Comparison of ENCODE assay signal across 11 cellular contexts in genomic region chr15:37133619-37134018, GRCh38. TPM values are rescaled to one million over a fixed set of nuclear protein-coding genes. Genes with fewer than 3 reads are reported as not detected.
DNase-seq lines count a peak whose midpoint lies in the region; ATAC-seq and TF ChIP-seq lines count a peak whose summit lies in the region.
"Had no signal": no experiment of that assay in that cellular context is flagged by ENCODE, and none has a peak within 500 bp of the region (broad histone marks: within the 10 kb centered on the region; RNA-seq: fewer than 3 reads in every experiment).

No MANE protein-coding gene starts in this region.

- H3K9me3 Mint-ChIP-seq in activated CD4-positive, alpha-beta T cell treated with anti-CD3 and anti-CD28 coated beads, Interleukin-2, amount 10 ng/mL, durations not matched to agents 24 days and 14 days, result no peaks in the 10 kb centered on the region
- H3K9me3 Mint-ChIP-seq in activated naive CD8-positive, alpha-beta T cell treated with anti-CD3 and anti-CD28 coated beads for 36 hours, result no peaks in the 10 kb centered on the region

- ATAC-seq in right lobe of liver (peak; percentile 47 to 76 (median 62)), HG03521 (IDR thresholded peaks at IDR 0.05; ENCODE audit: unreplicated experiment) (no peak)
- ATAC-seq: left colon had no signal

- intact Hi-C loops in adrenal gland (cut with DNase I) (loop anchor here in 1 of 2 donors (10.0 kb wide), 1 partner anchor 249 kb away; no protein-coding TSS in a partner anchor), right lobe of liver (cut with DNase I) (no loop called here)
- intact Hi-C loops in activated CD4-positive, alpha-beta T cell treated with anti-CD3 and anti-CD28 coated beads, Interleukin-2, amount 10 ng/mL, durations not matched to agents 24 days and 14 days (cut with micrococcal nuclease), result loop anchor here (10.0 kb wide), 1 partner anchor 1379 kb away; no protein-coding TSS in a partner anchor

- H3K27me3 Mint-ChIP-seq in activated CD4-positive, alpha-beta T cell treated with anti-CD3 and anti-CD28 coated beads, Interleukin-2, amount 10 ng/mL, durations not matched to agents 24 days and 14 days, result peaks cover 3% of the 10 kb centered on the region
- peaks cover 24% of the 10 kb centered on the region for H3K27me3 Mint-ChIP-seq in activated naive CD8-positive, alpha-beta T cell treated with anti-CD3 and anti-CD28 coated beads for 36 hours

- TF ChIP-seq CTCF in BE2C (IDR thresholded peaks at IDR 0.05; ENCODE audit: low read depth, low read length), result peak; percentile 44
- TF ChIP-seq CTCF in adrenal gland (IDR thresholded peaks at IDR 0.05), result peak in 5 of 6 experiments; percentile 28 to 57 (median 47)
- peak; percentile 33 to 50 (median 40) for TF ChIP-seq CTCF in right lobe of liver (IDR thresholded peaks at IDR 0.05)

- DNase-seq in BE2C (no peak), Kasumi-1 (lab: John Stamatoyannopoulos, UW) (peak; percentile 3 to 30), adrenal gland (no peak), right lobe of liver (no peak), substantia nigra (lab: John Stamatoyannopoulos, UW) (no peak)
- DNase-seq in activated CD4-positive, alpha-beta T cell treated with anti-CD3 and anti-CD28 coated beads, Interleukin-2, amount 10 ng/mL, durations not matched to agents 24 days and 14 days, result no peak
- no peak for DNase-seq in activated naive CD8-positive, alpha-beta T cell treated with anti-CD3 and anti-CD28 coated beads for 36 hours
- DNase-seq: left colon had no signal

- H3K36me3 ChIP-seq in BE2C (no peaks in the 10 kb centered on the region), adrenal gland (replicated peaks in 1 of 2) (no peaks in the 10 kb centered on the region), right lobe of liver (no peaks in the 10 kb centered on the region)
- H3K36me3 ChIP-seq: SJCRH30 had no signal

- H3K27me3 ChIP-seq in BE2C (no peaks in the 10 kb centered on the region), adrenal gland (no peaks in the 10 kb centered on the region), right lobe of liver (peaks cover 0 to 5% of the 10 kb centered on the region in 2 donors)
- H3K27me3 ChIP-seq: SJCRH30 had no signal

- H3K4me3 ChIP-seq in BE2C (ENCODE audit: low read depth, low read length) (no peak overlapping the region), adrenal gland (no peak overlapping the region), right lobe of liver (no peak overlapping the region)
- H3K4me3 ChIP-seq: SJCRH30 had no signal

- TF ChIP-seq POLR2A in adrenal gland (IDR thresholded peaks at IDR 0.05) (no peak), right lobe of liver (IDR thresholded peaks at IDR 0.05) (no peak)

- H3K4me1 Mint-ChIP-seq in activated CD4-positive, alpha-beta T cell treated with anti-CD3 and anti-CD28 coated beads, Interleukin-2, amount 10 ng/mL, durations not matched to agents 24 days and 14 days, result no peaks in the 10 kb centered on the region
- H3K4me1 Mint-ChIP-seq in activated naive CD8-positive, alpha-beta T cell treated with anti-CD3 and anti-CD28 coated beads for 36 hours, result no peaks in the 10 kb centered on the region

- H3K9me3 ChIP-seq in BE2C, result no peaks in the 10 kb centered on the region
- H3K9me3 ChIP-seq in adrenal gland (replicated peaks in 1 of 3), result no peaks in the 10 kb centered on the region
- no peaks in the 10 kb centered on the region for H3K9me3 ChIP-seq in right lobe of liver
- H3K9me3 ChIP-seq: SJCRH30 had no signal

- H3K27ac Mint-ChIP-seq in activated CD4-positive, alpha-beta T cell treated with anti-CD3 and anti-CD28 coated beads, Interleukin-2, amount 10 ng/mL, durations not matched to agents 24 days and 14 days, result no peak overlapping the region
- no peak overlapping the region for H3K27ac Mint-ChIP-seq in activated naive CD8-positive, alpha-beta T cell treated with anti-CD3 and anti-CD28 coated beads for 36 hours
- H3K27ac Mint-ChIP-seq: activated naive CD8-positive, alpha-beta T cell had no signal

- no peak overlapping the region for H3K4me3 Mint-ChIP-seq in activated CD4-positive, alpha-beta T cell treated with anti-CD3 and anti-CD28 coated beads, Interleukin-2, amount 10 ng/mL, durations not matched to agents 24 days and 14 days
- H3K4me3 Mint-ChIP-seq in activated naive CD8-positive, alpha-beta T cell treated with anti-CD3 and anti-CD28 coated beads for 36 hours, result no peak overlapping the region
- H3K4me3 Mint-ChIP-seq: activated naive CD8-positive, alpha-beta T cell had no signal

- 0 to 3% (median 0%) methylated on average over 1 of the region's 1 CpG for WGBS in adrenal gland, 4 donors
- WGBS in right lobe of liver (ENCODE audit: insufficient coverage, low coverage, low lambda C conversion rate, missing lambda C conversion rate), result 0% methylated on average over 1 of the region's 1 CpG

- no peaks in the 10 kb centered on the region for H3K36me3 Mint-ChIP-seq in activated CD4-positive, alpha-beta T cell treated with anti-CD3 and anti-CD28 coated beads, Interleukin-2, amount 10 ng/mL, durations not matched to agents 24 days and 14 days (ENCODE audit: low read depth)
- no peaks in the 10 kb centered on the region for H3K36me3 Mint-ChIP-seq in activated naive CD8-positive, alpha-beta T cell treated with anti-CD3 and anti-CD28 coated beads for 36 hours
- H3K36me3 Mint-ChIP-seq: activated naive CD8-positive, alpha-beta T cell had no signal

- H3K4me1 ChIP-seq in BE2C, result peaks cover 12% of the 10 kb centered on the region
- peaks cover 0 to 19% of the 10 kb centered on the region in 2 donors for H3K4me1 ChIP-seq in adrenal gland (replicated peaks in 1 of 2)
- H3K4me1 ChIP-seq in right lobe of liver, result no peaks in the 10 kb centered on the region
- H3K4me1 ChIP-seq: SJCRH30 had no signal

- H3K27ac ChIP-seq in adrenal gland (peak overlapping the region in 2 of 5 donors; percentile 28 to 33), right lobe of liver (no peak overlapping the region), substantia nigra (ENCODE audit: low read depth, low read length, poor library complexity, severe bottlenecking) (no peak overlapping the region)
- H3K27ac ChIP-seq: SJCRH30 had no signal

RNA-seq across cellular contexts. Expression of gene MEIS2, which starts 33.3 kb away (rescaled TPM):
- polyA plus RNA-seq in BE2C (2012; ENCODE audit: insufficient read depth, insufficient read length, low read depth), result 57.9 TPM
- total RNA-seq in adrenal gland, result 100 to 1,000 TPM in 3 of 8 donors, 10 to 100 TPM in 5; 45.0 to 139 (median 76.1) TPM
- 10 to 100 TPM; 36.2 to 75.3 (median 38.4) TPM for polyA plus RNA-seq in adrenal gland
- 10 to 100 TPM in 2 of 6 experiments, 1 to 10 TPM in 4; 6.1 to 18.0 (median 7.9) TPM for total RNA-seq in right lobe of liver
- not detected in 2 replicates for total RNA-seq in activated CD4-positive, alpha-beta T cell treated with anti-CD3 and anti-CD28 coated beads, Interleukin-2, amount 10 ng/mL, durations not matched to agents 24 days and 14 days
- not detected for total RNA-seq in activated naive CD8-positive, alpha-beta T cell treated with anti-CD3 and anti-CD28 coated beads for 36 hours

Comparison
In these comparisons a context has a peak if more than half of its experiments do, and no peak if none do; other contexts are left out.
1. DNase-seq: peak in Kasumi-1 (2 of 2); none in BE2C (single experiment), adrenal gland (0 of 7), right lobe of liver (0 of 3), activated CD4-positive, alpha-beta T cell treated with anti-CD3 and anti-CD28 coated beads, Interleukin-2, amount 10 ng/mL, durations not matched to agents 24 days and 14 days (single experiment), activated naive CD8-positive, alpha-beta T cell treated with anti-CD3 and anti-CD28 coated beads for 36 hours (single experiment) and substantia nigra (0 of 49).
2. Peak in every context shown above with its lines, with median percentiles within 50 percentile points of each other: CTCF ChIP-seq.